1 cellular context compared by ENCODE assay signal in the genomic region with DNA sequence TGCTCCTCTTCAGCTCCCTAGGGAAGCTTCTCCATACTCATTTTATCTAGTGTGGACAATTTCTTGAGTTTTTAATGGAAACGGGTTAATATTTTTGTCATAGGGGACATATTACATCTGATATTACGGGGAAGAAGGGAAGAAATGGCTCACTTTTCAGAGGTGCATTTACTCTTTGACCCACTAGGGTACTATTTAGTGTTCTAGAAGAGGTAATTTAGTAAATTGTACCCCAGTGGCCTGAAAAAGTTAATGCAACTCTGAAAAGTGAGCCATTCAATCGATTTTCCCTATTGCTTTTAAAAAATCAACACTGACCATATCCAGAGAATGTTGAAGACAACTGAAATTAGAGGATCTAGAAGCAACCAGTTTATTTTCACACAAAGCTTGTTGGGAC.
TF ChIP-seq lines count a peak whose summit lies in the region.

No MANE protein-coding gene starts in this region.

TF ChIP-seq in K562, 482 proteins besides CTCF, POLR2A, EP300 and RAD21 (continued from another document):
- no peak for TF ChIP-seq ZNF699 (CRISPR knock-in tag; IDR thresholded peaks at IDR 0.05; ENCODE audit: insufficient replicate concordance)
- no peak for TF ChIP-seq ZBTB7A (IDR thresholded peaks at IDR 0.05; ENCODE audit: borderline replicate concordance, control insufficient read depth, low read depth, low read length)
- no peak for TF ChIP-seq ZNF778 (CRISPR knock-in tag; IDR thresholded peaks at IDR 0.05)
- no peak for TF ChIP-seq TARDBP (IDR thresholded peaks at IDR 0.05)
- no peak for TF ChIP-seq POLR2H (tag; IDR thresholded peaks at IDR 0.05; ENCODE audit: low read depth)
- TF ChIP-seq ZNF668 (CRISPR knock-in tag; IDR thresholded peaks at IDR 0.05), result no peak
- no peak for TF ChIP-seq ZNF75A (CRISPR knock-in tag; IDR thresholded peaks at IDR 0.05)
- no peak for TF ChIP-seq ELK3 (CRISPR knock-in tag; IDR thresholded peaks at IDR 0.05)
- no peak for TF ChIP-seq PYGO2 (tag; IDR thresholded peaks at IDR 0.05)
- TF ChIP-seq PTTG1 (tag; IDR thresholded peaks at IDR 0.05; ENCODE audit: low read depth), result no peak
- TF ChIP-seq, protein P1, sequence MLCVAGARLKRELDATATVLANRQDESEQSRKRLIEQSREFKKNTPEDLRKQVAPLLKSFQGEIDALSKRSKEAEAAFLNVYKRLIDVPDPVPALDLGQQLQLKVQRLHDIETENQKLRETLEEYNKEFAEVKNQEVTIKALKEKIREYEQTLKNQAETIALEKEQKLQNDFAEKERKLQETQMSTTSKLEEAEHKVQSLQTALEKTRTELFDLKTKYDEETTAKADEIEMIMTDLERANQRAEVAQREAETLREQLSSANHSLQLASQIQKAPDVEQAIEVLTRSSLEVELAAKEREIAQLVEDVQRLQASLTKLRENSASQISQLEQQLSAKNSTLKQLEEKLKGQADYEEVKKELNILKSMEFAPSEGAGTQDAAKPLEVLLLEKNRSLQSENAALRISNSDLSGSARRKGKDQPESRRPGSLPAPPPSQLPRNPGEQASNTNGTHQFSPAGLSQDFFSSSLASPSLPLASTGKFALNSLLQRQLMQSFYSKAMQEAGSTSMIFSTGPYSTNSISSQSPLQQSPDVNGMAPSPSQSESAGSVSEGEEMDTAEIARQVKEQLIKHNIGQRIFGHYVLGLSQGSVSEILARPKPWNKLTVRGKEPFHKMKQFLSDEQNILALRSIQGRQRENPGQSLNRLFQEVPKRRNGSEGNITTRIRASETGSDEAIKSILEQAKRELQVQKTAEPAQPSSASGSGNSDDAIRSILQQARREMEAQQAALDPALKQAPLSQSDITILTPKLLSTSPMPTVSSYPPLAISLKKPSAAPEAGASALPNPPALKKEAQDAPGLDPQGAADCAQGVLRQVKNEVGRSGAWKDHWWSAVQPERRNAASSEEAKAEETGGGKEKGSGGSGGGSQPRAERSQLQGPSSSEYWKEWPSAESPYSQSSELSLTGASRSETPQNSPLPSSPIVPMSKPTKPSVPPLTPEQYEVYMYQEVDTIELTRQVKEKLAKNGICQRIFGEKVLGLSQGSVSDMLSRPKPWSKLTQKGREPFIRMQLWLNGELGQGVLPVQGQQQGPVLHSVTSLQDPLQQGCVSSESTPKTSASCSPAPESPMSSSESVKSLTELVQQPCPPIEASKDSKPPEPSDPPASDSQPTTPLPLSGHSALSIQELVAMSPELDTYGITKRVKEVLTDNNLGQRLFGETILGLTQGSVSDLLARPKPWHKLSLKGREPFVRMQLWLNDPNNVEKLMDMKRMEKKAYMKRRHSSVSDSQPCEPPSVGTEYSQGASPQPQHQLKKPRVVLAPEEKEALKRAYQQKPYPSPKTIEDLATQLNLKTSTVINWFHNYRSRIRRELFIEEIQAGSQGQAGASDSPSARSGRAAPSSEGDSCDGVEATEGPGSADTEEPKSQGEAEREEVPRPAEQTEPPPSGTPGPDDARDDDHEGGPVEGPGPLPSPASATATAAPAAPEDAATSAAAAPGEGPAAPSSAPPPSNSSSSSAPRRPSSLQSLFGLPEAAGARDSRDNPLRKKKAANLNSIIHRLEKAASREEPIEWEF (CRISPR knock-in tag; IDR thresholded peaks at IDR 0.05), result no peak
- no peak for TF ChIP-seq NFE2L1 (tag; IDR thresholded peaks at IDR 0.05; ENCODE audit: borderline replicate concordance, low read depth)
- TF ChIP-seq CGGBP1 (CRISPR knock-in tag; IDR thresholded peaks at IDR 0.05), result no peak
- TF ChIP-seq E2F5 (CRISPR knock-in tag; IDR thresholded peaks at IDR 0.05), result no peak
